In genomic region chr3:38651153-38651789, GRCh38 we compare ENCODE assay signal across 1 cellular context.
TF ChIP-seq lines count a peak whose summit lies in the region.

No MANE protein-coding gene starts in this region.

TF ChIP-seq in K562, 482 proteins besides CTCF, POLR2A, EP300 and RAD21 (continued from another document and continues in another):
- TF ChIP-seq MNT (conservative IDR thresholded peaks at IDR 0.05) (peak; percentile 77 to 83), ZNF785 (CRISPR knock-in tag; IDR thresholded peaks at IDR 0.05) (no peak), MLLT1 (IDR thresholded peaks at IDR 0.05) (no peak), MED1 (CRISPR knock-in tag; IDR thresholded peaks at IDR 0.05; ENCODE audit: borderline replicate concordance) (no peak), SRSF1 (IDR thresholded peaks at IDR 0.05; ENCODE audit: low read depth, low read length) (no peak), ZNF23 (CRISPR knock-in tag; IDR thresholded peaks at IDR 0.05) (no peak), ZC3H11A (IDR thresholded peaks at IDR 0.05; ENCODE audit: low read depth, low read length) (no peak), U2AF1 (optimal IDR thresholded peaks at IDR 0.05; ENCODE audit: low read depth, low read length) (no peak), SMAD4 (CRISPR knock-in tag; conservative IDR thresholded peaks at IDR 0.05) (no peak), HDAC6 (IDR thresholded peaks at IDR 0.05; ENCODE audit: low read depth, low read length) (no peak), E2F1 (CRISPR knock-in tag; IDR thresholded peaks at IDR 0.05) (no peak), SFPQ (IDR thresholded peaks at IDR 0.05; ENCODE audit: low read depth, low read length) (no peak), SMAD3 (CRISPR knock-in tag; conservative IDR thresholded peaks at IDR 0.05) (no peak), PREB (CRISPR knock-in tag; IDR thresholded peaks at IDR 0.05) (no peak), BRD9 (IDR thresholded peaks at IDR 0.05; ENCODE audit: low read depth, partially characterized antibody) (no peak), HINFP (tag; conservative IDR thresholded peaks at IDR 0.05; ENCODE audit: low read depth) (no peak), ELF4 (CRISPR knock-in tag; IDR thresholded peaks at IDR 0.05) (no peak), ADNP (tag; IDR thresholded peaks at IDR 0.05) (no peak), ZZZ3 (IDR thresholded peaks at IDR 0.05) (no peak), FOXM1 (IDR thresholded peaks at IDR 0.05; ENCODE audit: low read depth) (no peak), FOXM1 (CRISPR knock-in tag; IDR thresholded peaks at IDR 0.05; ENCODE audit: low read depth) (no peak), ZNF764 (CRISPR knock-in tag; IDR thresholded peaks at IDR 0.05; ENCODE audit: low read depth) (no peak), ZNF644 (tag; IDR thresholded peaks at IDR 0.05; ENCODE audit: low read depth) (no peak), SIX5 (IDR thresholded peaks at IDR 0.05; ENCODE audit: borderline replicate concordance in 1 of 2, insufficient read depth in 1 of 2, low read depth in 1 of 2, low read length in 2 of 2) (no peak), ARID3A (IDR thresholded peaks at IDR 0.05; ENCODE audit: borderline replicate concordance, low read depth, low read length) (no peak), NR2F6 (CRISPR knock-in tag; IDR thresholded peaks at IDR 0.05) (no peak), ZNF75A (CRISPR knock-in tag; IDR thresholded peaks at IDR 0.05) (no peak), SMARCB1 (IDR thresholded peaks at IDR 0.05; ENCODE audit: insufficient read length, low read depth) (no peak), RUNX1 (IDR thresholded peaks at IDR 0.05; ENCODE audit: low read depth) (no peak), CREB1 (IDR thresholded peaks at IDR 0.05) (no peak; the same call in 1 of the 2 replicates), CREB1 (CRISPR knock-in tag; IDR thresholded peaks at IDR 0.05) (no peak), TFAP4 (CRISPR knock-in tag; IDR thresholded peaks at IDR 0.05; ENCODE audit: borderline replicate concordance) (peak; percentile 21; the same call in 1 of the 2 replicates), SNRNP70 (optimal IDR thresholded peaks at IDR 0.05; ENCODE audit: low read depth, low read length) (no peak), RBM14 (IDR thresholded peaks at IDR 0.05; ENCODE audit: borderline replicate concordance, insufficient read depth, low read depth, low read length) (no peak), ZNF76 (CRISPR knock-in tag; IDR thresholded peaks at IDR 0.05; ENCODE audit: borderline replicate concordance) (no peak), BCOR (IDR thresholded peaks at IDR 0.05) (no peak), TEAD4 (IDR thresholded peaks at IDR 0.05; ENCODE audit: low read length) (peak; percentile 27; the same call in 1 of the 2 replicates), TEAD4 (CRISPR knock-in tag; IDR thresholded peaks at IDR 0.05; ENCODE audit: borderline replicate concordance) (no peak), RBM17 (IDR thresholded peaks at IDR 0.05; ENCODE audit: borderline replicate concordance, low read depth, low read length) (no peak), NKRF (IDR thresholded peaks at IDR 0.05; ENCODE audit: borderline replicate concordance) (no peak), NR2C2 (CRISPR knock-in tag; IDR thresholded peaks at IDR 0.05) (no peak; the same call in 1 of the 2 replicates), NR2C2 (tag; IDR thresholded peaks at IDR 0.05) (no peak), MTA3 (IDR thresholded peaks at IDR 0.05; ENCODE audit: borderline replicate concordance) (0 out of 2 replicates have a peak, but pooled peaks have one; percentile 25), ZNF592 (IDR thresholded peaks at IDR 0.05) (no peak), ATF1 (CRISPR knock-in tag; IDR thresholded peaks at IDR 0.05) (no peak), ATF1 (tag; IDR thresholded peaks at IDR 0.05) (no peak), ZBTB17 (CRISPR knock-in tag; IDR thresholded peaks at IDR 0.05) (no peak), TRIM24 (IDR thresholded peaks at IDR 0.05) (no peak), SP1 (CRISPR knock-in tag; IDR thresholded peaks at IDR 0.05) (no peak), MAZ (CRISPR knock-in tag; conservative IDR thresholded peaks at IDR 0.05 in 1 of 2, IDR thresholded peaks at IDR 0.05 in 1 of 2) (no peak), ZNF79 (CRISPR knock-in tag; IDR thresholded peaks at IDR 0.05; ENCODE audit: low read depth) (no peak), TAF15 (IDR thresholded peaks at IDR 0.05; ENCODE audit: low read depth, low read length) (no peak), GABPB2 (CRISPR knock-in tag; conservative IDR thresholded peaks at IDR 0.05) (no peak), OTX1 (CRISPR knock-in tag; IDR thresholded peaks at IDR 0.05) (no peak), KHSRP (IDR thresholded peaks at IDR 0.05) (no peak)
